ENCODE assay signal across 8 cellular contexts in genomic region chrX:78333521-78333920, GRCh38. TPM values are rescaled to one million over a fixed set of nuclear protein-coding genes. Genes with fewer than 3 reads are reported as not detected.
DNase-seq lines count a peak whose midpoint lies in the region; ATAC-seq lines count a peak whose summit lies in the region.

No MANE protein-coding gene starts in this region.

- H3K27ac Mint-ChIP-seq in activated CD4-positive, alpha-beta T cell treated with anti-CD3 and anti-CD28 coated beads for 36 hours = peak overlapping the region; percentile 42
- peak overlapping the region; percentile 21 to 93 (median 81) for H3K27ac Mint-ChIP-seq in naive B cell

- peaks cover 61% of the 10 kb centered on the region for H3K4me1 Mint-ChIP-seq in activated CD4-positive, alpha-beta T cell treated with anti-CD3 and anti-CD28 coated beads for 36 hours
- H3K4me1 Mint-ChIP-seq in naive B cell = peaks cover 30 to 62% (median 42%) of the 10 kb centered on the region in 3 donors

- POLR2A ChIA-PET in activated CD4-positive, alpha-beta T cell treated with anti-CD3 and anti-CD28 coated beads for 36 hours (lab: Charles Lee) = no interaction called here

- intact Hi-C loops in activated CD4-positive, alpha-beta T cell treated with anti-CD3 and anti-CD28 coated beads for 36 hours (cut with DNase I, micrococcal nuclease) = loop anchor here (5.0 kb wide), 2 partner anchors 44 to 184 kb away; no protein-coding TSS in a partner anchor

- peak; percentile 40 for ATAC-seq in activated CD4-positive, alpha-beta T cell treated with anti-CD3 and anti-CD28 coated beads for 36 hours
- peak; percentile 57 for ATAC-seq in GM21723 (IDR thresholded peaks at IDR 0.05; ENCODE audit: unreplicated experiment)
- ATAC-seq in naive B cell (ENCODE audit: low read depth in 2 of 2) = peak; percentile 69 to 70

- no peaks in the 10 kb centered on the region for H3K27me3 Mint-ChIP-seq in activated CD4-positive, alpha-beta T cell treated with anti-CD3 and anti-CD28 coated beads for 36 hours
- no peaks in the 10 kb centered on the region for H3K27me3 Mint-ChIP-seq in naive B cell

- CTCF ChIA-PET in activated CD4-positive, alpha-beta T cell treated with anti-CD3 and anti-CD28 coated beads for 36 hours (lab: Charles Lee) = no interaction called here

- peaks cover 5% of the 10 kb centered on the region for H3K9me3 Mint-ChIP-seq in activated CD4-positive, alpha-beta T cell treated with anti-CD3 and anti-CD28 coated beads for 36 hours (ENCODE audit: low read depth)
- H3K9me3 Mint-ChIP-seq in naive B cell = peaks cover 0 to 2% (median 0%) of the 10 kb centered on the region in 7 donors

- no peak overlapping the region for H3K4me3 Mint-ChIP-seq in activated CD4-positive, alpha-beta T cell treated with anti-CD3 and anti-CD28 coated beads for 36 hours
- peak overlapping the region in 3 of 8 donors; percentile 18 to 23 (median 21) for H3K4me3 Mint-ChIP-seq in naive B cell

- DNase-seq in activated CD4-positive, alpha-beta T cell treated with anti-CD3 and anti-CD28 coated beads for 36 hours = no peak
- DNase-seq in activated CD4-positive, alpha-beta T cell treated with anti-CD3 and anti-CD28 coated beads, Interleukin-2, amount 50 U/mL, for 4 hours = no peak
- DNase-seq in M059J (ENCODE audit: low read depth) (peak; percentile 21), naive B cell (peak; percentile 38), ACHN (no peak), mucosa of gallbladder (ENCODE audit: low spot score) (no peak), SHP77 (lab: John Stamatoyannopoulos, UW) (no peak)

- in situ Hi-C loops in ACHN (cut with HindIII; ENCODE audit: low pct_ligation_motif_present, low pct_unique_long_range_greater_than_20kb, low sequenced_read_pairs) = no loop called here

- peaks cover 5% of the 10 kb centered on the region for H3K36me3 Mint-ChIP-seq in activated CD4-positive, alpha-beta T cell treated with anti-CD3 and anti-CD28 coated beads for 36 hours (ENCODE audit: low read depth)
- H3K36me3 Mint-ChIP-seq in naive B cell = no peaks in the 10 kb centered on the region

RNA-seq across cellular contexts. Expression of gene CYSLTR1, which starts 6.1 kb away (rescaled TPM):
- 1 to 10 TPM; 3.1 TPM for total RNA-seq in activated CD4-positive, alpha-beta T cell treated with anti-CD3 and anti-CD28 coated beads for 36 hours
- 2.7 and 2.8 TPM in 2 replicates for total RNA-seq in M059J (2014; rRNA removed; shearing (Covaris generic))
- polyA plus RNA-seq in naive B cell (ENCODE audit: low read depth in 6 of 6) = 10 to 100 TPM; 39.5 to 58.7 (median 50.2) TPM
- total RNA-seq in mucosa of gallbladder = 3.5 TPM

Comparison
In these comparisons a context has a peak if more than half of its experiments do, and no peak if none do; other contexts are left out.
1. DNase-seq: peak in M059J (single experiment) and naive B cell (single experiment); none in activated CD4-positive, alpha-beta T cell treated with anti-CD3 and anti-CD28 coated beads for 36 hours (single experiment), activated CD4-positive, alpha-beta T cell treated with anti-CD3 and anti-CD28 coated beads, Interleukin-2, amount 50 U/mL, for 4 hours (0 of 2), ACHN (single experiment), mucosa of gallbladder (single experiment) and SHP77 (0 of 2).
2. Peak in every context shown above with its lines, with median percentiles within 50 percentile points of each other: ATAC-seq.